In genomic region chr19:40809358-40810086, GRCh38 we compare ENCODE assay signal across 13 cellular contexts. TPM values are rescaled to one million over a fixed set of nuclear protein-coding genes. Genes with fewer than 3 reads are reported as not detected.
DNase-seq lines count a peak whose midpoint lies in the region; ATAC-seq and TF ChIP-seq lines count a peak whose summit lies in the region.
"Had no signal": no experiment of that assay in that cellular context is flagged by ENCODE, and none has a peak within 500 bp of the region (broad histone marks: within the 10 kb centered on the region; RNA-seq: fewer than 3 reads in every experiment).

No MANE protein-coding gene starts in this region.

- intact Hi-C loops in CD8-positive, alpha-beta T cell (cut with DNase I, micrococcal nuclease), result loop anchor here (5.0 to 10.0 kb wide), 2 partner anchors 335 to 462 kb away; partner anchors contain the start of genes C19orf47 (in 1 of the 2) and PLD3 (in 1 of the 2)
- intact Hi-C loops in esophagus muscularis mucosa (cut with DNase I), result no loop called here

- no peak overlapping the region for H3K4me3 ChIP-seq in CD8-positive, alpha-beta T cell (ENCODE audit: low read depth, low read length)
- peak overlapping the region; percentile 50 to 65 (median 54) for H3K4me3 ChIP-seq in esophagus muscularis mucosa

- 90% methylated on average over 24 of the region's 39 CpGs for WGBS in esophagus muscularis mucosa

- CTCF ChIA-PET in CD8-positive, alpha-beta T cell (lab: Charles Lee), result interaction anchor here (0.6 to 5.8 kb wide), 5 partner anchors 10 to 377 kb away, joined by 3 to 45 read pairs (median 4); no protein-coding TSS in a partner anchor

- H3K9me3 Mint-ChIP-seq in CD8-positive, alpha-beta T cell, result no peaks in the 10 kb centered on the region
- H3K9me3 Mint-ChIP-seq in IgD-negative memory B cell (no peaks in the 10 kb centered on the region), osteocyte (ENCODE audit: unreplicated experiment) (no peaks in the 10 kb centered on the region)

- DNase-seq in CD8-positive, alpha-beta T cell, result no peak
- DNase-seq in esophagus muscularis mucosa (ENCODE audit: extremely low spot score), result no peak
- DNase-seq in osteocyte (ENCODE audit: extremely low spot score, unreplicated experiment), result no peak
- DNase-seq in NCI-H2029 treated with DMSO at 0.1 percent for 48 hours (lab: John Stamatoyannopoulos, UW), result no peak
- DNase-seq in GDM1 (lab: John Stamatoyannopoulos, UW), result no peak
- DNase-seq in stimulated activated naive CD8-positive, alpha-beta T cell treated with anti-CD3 and anti-CD28 coated beads, Interleukin-15, Interleukin-2, amounts not matched to agents 100 U/mL and 50 U/mL, for 24 hours, result no peak
- DNase-seq in NCI-H2107 (lab: John Stamatoyannopoulos, UW), result no peak
- DNase-seq: activated CD4-positive, CD25-positive, alpha-beta regulatory T cell treated with anti-CD3 and anti-CD28 coated beads, Interleukin-2, amount 50 U/mL, for 72 hours; NCI-H2081; SHP77 treated with DMSO at 0.1 percent for 48 hours had no signal

- no peak for ATAC-seq in CD8-positive, alpha-beta T cell
- no peak for ATAC-seq in stimulated activated naive CD8-positive, alpha-beta T cell treated with anti-CD3 and anti-CD28 coated beads, Interleukin-15, Interleukin-2, amounts not matched to agents 100 U/mL and 50 U/mL, for 24 hours

- peaks cover 66% of the 10 kb centered on the region for H3K4me1 ChIP-seq in CD8-positive, alpha-beta T cell (ENCODE audit: insufficient read depth, low read length)
- H3K4me1 ChIP-seq in esophagus muscularis mucosa, result peaks cover 76 to 89% (median 88%) of the 10 kb centered on the region in 4 donors

- no peak overlapping the region for H3K27ac ChIP-seq in CD8-positive, alpha-beta T cell (ENCODE audit: low read depth, low read length)
- H3K27ac ChIP-seq in esophagus muscularis mucosa (replicated peaks in 1 of 4), result peak overlapping the region; percentile 75 to 99 (median 80)

- TF ChIP-seq CTCF in CD8-positive, alpha-beta T cell (IDR thresholded peaks at IDR 0.05), result no peak
- TF ChIP-seq CTCF in esophagus muscularis mucosa (IDR thresholded peaks at IDR 0.05), result no peak
- TF ChIP-seq CTCF in osteocyte (IDR thresholded peaks at IDR 0.05), result no peak

- peaks cover 18% of the 10 kb centered on the region for H3K36me3 ChIP-seq in CD8-positive, alpha-beta T cell (ENCODE audit: insufficient read depth, low read length)
- H3K36me3 ChIP-seq in esophagus muscularis mucosa, result peaks cover 5 to 38% (median 30%) of the 10 kb centered on the region in 4 donors

- H3K36me3 Mint-ChIP-seq in CD8-positive, alpha-beta T cell, result peaks cover 26% of the 10 kb centered on the region
- H3K36me3 Mint-ChIP-seq in IgD-negative memory B cell (peaks cover 3% of the 10 kb centered on the region), osteocyte (ENCODE audit: unreplicated experiment) (peaks cover 7% of the 10 kb centered on the region)

- no peak for TF ChIP-seq EP300 in esophagus muscularis mucosa (IDR thresholded peaks at IDR 0.05)

- POLR2A ChIA-PET in CD8-positive, alpha-beta T cell (lab: Charles Lee), result no interaction called here

- H3K4me1 Mint-ChIP-seq in CD8-positive, alpha-beta T cell (ENCODE audit: low read depth), result peaks cover 69% of the 10 kb centered on the region
- H3K4me1 Mint-ChIP-seq in IgD-negative memory B cell, result peaks cover 31 to 44% (median 43%) of the 10 kb centered on the region in 3 donors
- peaks cover 72% of the 10 kb centered on the region for H3K4me1 Mint-ChIP-seq in osteocyte (ENCODE audit: unreplicated experiment)

- H3K27me3 ChIP-seq in CD8-positive, alpha-beta T cell (ENCODE audit: insufficient read depth, low read length), result no peaks in the 10 kb centered on the region
- no peaks in the 10 kb centered on the region for H3K27me3 ChIP-seq in esophagus muscularis mucosa

- H3K27me3 Mint-ChIP-seq in CD8-positive, alpha-beta T cell (ENCODE audit: low read depth), result no peaks in the 10 kb centered on the region
- peaks cover 2% of the 10 kb centered on the region for H3K27me3 Mint-ChIP-seq in IgD-negative memory B cell
- peaks cover 3% of the 10 kb centered on the region for H3K27me3 Mint-ChIP-seq in osteocyte (ENCODE audit: unreplicated experiment)

- no peak overlapping the region for H3K4me3 Mint-ChIP-seq in CD8-positive, alpha-beta T cell
- H3K4me3 Mint-ChIP-seq in IgD-negative memory B cell, result peak overlapping the region; percentile 43 to 97 (median 63)
- H3K4me3 Mint-ChIP-seq in osteocyte (ENCODE audit: unreplicated experiment), result no peak overlapping the region

- no peaks in the 10 kb centered on the region for H3K9me3 ChIP-seq in CD8-positive, alpha-beta T cell (ENCODE audit: low read length)
- H3K9me3 ChIP-seq in esophagus muscularis mucosa, result no peaks in the 10 kb centered on the region

- peak overlapping the region; percentile 87 for H3K27ac Mint-ChIP-seq in CD8-positive, alpha-beta T cell
- H3K27ac Mint-ChIP-seq in IgD-negative memory B cell (peak overlapping the region in 1 of 3 donors; percentile 88), osteocyte (ENCODE audit: unreplicated experiment) (peak overlapping the region; percentile 85)

- TF ChIP-seq POLR2A in esophagus muscularis mucosa (IDR thresholded peaks at IDR 0.05; ENCODE audit: low read depth), result no peak

RNA-seq across cellular contexts. Expression of gene EGLN2, which starts 10.5 kb away (rescaled TPM):
- 100 to 1,000 TPM; 137 to 138 TPM for total RNA-seq in CD8-positive, alpha-beta T cell
- 181 TPM for polyA plus RNA-seq in IgD-negative memory B cell
- total RNA-seq in esophagus muscularis mucosa (100 to 1,000 TPM in 2 of 4 donors, 10 to 100 TPM in 2; 93.1 to 131 (median 101) TPM), osteocyte (94.3 and 104 TPM in 2 replicates)

RNA-seq across cellular contexts. Expression of gene RAB4B, which starts 31.5 kb away (rescaled TPM):
- 10 to 100 TPM; 19.9 to 21.3 TPM for total RNA-seq in CD8-positive, alpha-beta T cell
- polyA plus RNA-seq in IgD-negative memory B cell, result 141 TPM
- total RNA-seq in esophagus muscularis mucosa (10 to 100 TPM; 22.9 to 26.6 (median 23.2) TPM), osteocyte (19.7 and 20.4 TPM in 2 replicates)

RNA-seq across cellular contexts. Expression of gene MIA, which starts 34.2 kb away (rescaled TPM):
- not detected for total RNA-seq in CD8-positive, alpha-beta T cell
- polyA plus RNA-seq in IgD-negative memory B cell, result not detected
- total RNA-seq in esophagus muscularis mucosa (1 to 10 TPM; 2.1 to 4.1 (median 2.7) TPM), osteocyte (2.0 TPM in 1 of 2 replicates, not detected in the other)
- total RNA-seq: renal cortical epithelial cell had no signal

RNA-seq across cellular contexts. Expression of gene CYP2A6, which starts 40.7 kb away (rescaled TPM):
- not detected for total RNA-seq in CD8-positive, alpha-beta T cell
- not detected for polyA plus RNA-seq in IgD-negative memory B cell
- total RNA-seq in esophagus muscularis mucosa, result not detected
- total RNA-seq in osteocyte, result not detected in 2 replicates
- total RNA-seq: renal cortical epithelial cell had no signal
- polyA plus RNA-seq: esophagus had no signal

RNA-seq across cellular contexts. Expression of gene SNRPA, which starts 58.5 kb away (rescaled TPM):
- total RNA-seq in CD8-positive, alpha-beta T cell, result 10 to 100 TPM; 68.3 to 88.2 TPM
- 96.4 TPM for polyA plus RNA-seq in IgD-negative memory B cell
- total RNA-seq in esophagus muscularis mucosa, result 10 to 100 TPM; 47.3 to 69.1 (median 57.6) TPM
- total RNA-seq in osteocyte, result 48.0 and 53.2 TPM in 2 replicates

Comparison
In these comparisons a context has a peak if more than half of its experiments do, and no peak if none do; other contexts are left out.
1. H3K4me3 Mint-ChIP-seq: peak in IgD-negative memory B cell (4 of 4); none in CD8-positive, alpha-beta T cell (single experiment) and osteocyte (single experiment).